ENCODE assay signal across 17 cellular contexts in genomic region chr1:63836374-63836773, GRCh38.
A peak's percentile ranks its signal among the peaks of the same experiment; 100 is the strongest.
DNase-seq lines count a peak whose midpoint lies in the region; ATAC-seq and TF ChIP-seq lines count a peak whose summit lies in the region.
"Had no signal": no experiment of that assay in that cellular context is flagged by ENCODE, and none has a peak within 500 bp of the region (broad histone marks: within the 10 kb centered on the region; RNA-seq: fewer than 3 reads in every experiment).

No MANE protein-coding gene starts in this region.

- H3K9me3 ChIP-seq in OCI-LY7 (ENCODE audit: low read length) (no peaks in the 10 kb centered on the region), iPS-20b (ENCODE audit: insufficient read depth, low read depth, low read length) (no peaks in the 10 kb centered on the region), prostate gland (no peaks in the 10 kb centered on the region)
- H3K9me3 ChIP-seq: MG63, SK-N-SH had no signal

- H3K4me3 ChIP-seq in GM23338 (no peak overlapping the region), OCI-LY7 (ENCODE audit: low read depth, low read length, poor library complexity, severe bottlenecking) (no peak overlapping the region), iPS-20b (ENCODE audit: low read length) (peak overlapping the region; percentile 20; the same call in 1 of the 2 replicates), prostate gland (no peak overlapping the region)
- H3K4me3 ChIP-seq: BLaER1 treated with 17β-estradiol and CSF1 and Interleukin-3, amounts not matched to agents 10 nM and 100 nM; MG63 had no signal

- no peak for TF ChIP-seq CTCF in GM23338 (conservative IDR thresholded peaks at IDR 0.05; ENCODE audit: low read depth in 2 of 2)
- TF ChIP-seq CTCF in OCI-LY7 (conservative IDR thresholded peaks at IDR 0.05; ENCODE audit: low read length), result no peak
- TF ChIP-seq CTCF in type B pancreatic cell (conservative IDR thresholded peaks at IDR 0.05), result no peak
- no peak for TF ChIP-seq CTCF in prostate gland (IDR thresholded peaks at IDR 0.05)

- no TSS peak for BruUV-seq in OCI-LY7 (replicated peaks; lab: Mats Ljungman, UMichigan)

- H3K36me3 ChIP-seq in GM23338 (ENCODE audit: insufficient read depth) (no peaks in the 10 kb centered on the region), OCI-LY7 (ENCODE audit: insufficient read depth, low read length) (no peaks in the 10 kb centered on the region), iPS-20b (ENCODE audit: insufficient read depth, low read depth, low read length) (no peaks in the 10 kb centered on the region), prostate gland (no peaks in the 10 kb centered on the region)
- H3K36me3 ChIP-seq: BLaER1 treated with 17β-estradiol and CSF1 and Interleukin-3, amounts not matched to agents 10 nM and 100 nM; MG63 had no signal

- H3K4me1 ChIP-seq in GM23338 (ENCODE audit: insufficient read depth), result peaks cover 82% of the 10 kb centered on the region
- H3K4me1 ChIP-seq in OCI-LY7 (ENCODE audit: insufficient read depth, low read length, poor library complexity, severe bottlenecking), result peaks cover 44% of the 10 kb centered on the region
- peaks cover 60% of the 10 kb centered on the region for H3K4me1 ChIP-seq in iPS-20b (ENCODE audit: insufficient read depth, low read length)
- no peaks in the 10 kb centered on the region for H3K4me1 ChIP-seq in prostate gland (replicated peaks)

- ATAC-seq in GM23338, result no peak

- H3K4me1 Mint-ChIP-seq in GM23338 (peaks cover 76% of the 10 kb centered on the region), type B pancreatic cell (ENCODE audit: unreplicated experiment) (peaks cover 55% of the 10 kb centered on the region)

- H3K4me3 Mint-ChIP-seq in GM23338 (no peak overlapping the region), type B pancreatic cell (peak overlapping the region; percentile 3)
- H3K4me3 Mint-ChIP-seq: CD4-positive, alpha-beta T cell had no signal

- H4K20me1 ChIP-seq in GM23338 (replicated peaks; ENCODE audit: insufficient read depth) (peaks cover 45% of the 10 kb centered on the region), OCI-LY7 (ENCODE audit: insufficient read depth, low read length) (no peaks in the 10 kb centered on the region)
- H4K20me1 ChIP-seq: BLaER1 treated with 17β-estradiol and CSF1 and Interleukin-3, amounts not matched to agents 10 nM and 100 nM had no signal

- 85% methylated on average over 1 of the region's 1 CpG for WGBS in prostate gland

- CTCF ChIA-PET in OCI-LY7 (lab: Charles Lee; ENCODE audit: unreplicated experiment), result interaction anchor here (1.1 kb wide), 1 partner anchor 15 kb away, joined by 3 read pairs; no protein-coding TSS in a partner anchor

- H3K27me3 ChIP-seq in GM23338 (ENCODE audit: insufficient read depth) (no peaks in the 10 kb centered on the region), iPS-20b (ENCODE audit: insufficient read depth, low read length) (no peaks in the 10 kb centered on the region), prostate gland (replicated peaks; ENCODE audit: insufficient read depth) (no peaks in the 10 kb centered on the region)
- H3K27me3 ChIP-seq: BLaER1 treated with 17β-estradiol and CSF1 and Interleukin-3, amounts not matched to agents 10 nM and 100 nM; MG63 had no signal

- no peaks in the 10 kb centered on the region for H3F3A ChIP-seq in GM23338 (replicated peaks; ENCODE audit: low read depth)

- DNase-seq in GM23338 (ENCODE audit: low spot score), result no peak
- DNase-seq in OCI-LY7 (ENCODE audit: low spot score), result no peak
- DNase-seq in type B pancreatic cell (ENCODE audit: extremely low spot score, unreplicated experiment), result no peak
- no peak for DNase-seq in germinal center (ENCODE audit: low spot score)
- no peak for DNase-seq in prostate gland (ENCODE audit: low spot score)
- no peak for DNase-seq in KBM-7
- DNase-seq: CD4-positive, alpha-beta T cell; H7; KG1; MG63; NCI-H2029; NCI-H510A; OCI-M1; SK-N-SH; SW 1271 had no signal

- H3K9ac ChIP-seq in iPS-20b (ENCODE audit: low read depth, low read length), result no peak overlapping the region
- H3K9ac ChIP-seq: BLaER1 treated with 17β-estradiol and CSF1 and Interleukin-3, amounts not matched to agents 10 nM and 100 nM; SK-N-SH had no signal

- peak overlapping the region; percentile 3; the same call in 1 of the 2 replicates for H3K27ac Mint-ChIP-seq in GM23338
- no peak overlapping the region for H3K27ac Mint-ChIP-seq in type B pancreatic cell
- H3K27ac Mint-ChIP-seq: CD4-positive, alpha-beta T cell had no signal

- no peak for TF ChIP-seq POLR2A in prostate gland (IDR thresholded peaks at IDR 0.05)

- H3K9me3 Mint-ChIP-seq in GM23338 (no peaks in the 10 kb centered on the region), type B pancreatic cell (no peaks in the 10 kb centered on the region)
- H3K9me3 Mint-ChIP-seq: CD4-positive, alpha-beta T cell had no signal

- H3K79me2 ChIP-seq in GM23338 (replicated peaks; ENCODE audit: insufficient read depth) (peaks cover 99% of the 10 kb centered on the region), OCI-LY7 (ENCODE audit: insufficient read depth, low read depth, low read length) (no peaks in the 10 kb centered on the region)

- H3K27ac ChIP-seq in GM23338 (ENCODE audit: low read depth) (no peak overlapping the region), OCI-LY7 (ENCODE audit: low read depth, low read length, poor library complexity, severe bottlenecking) (no peak overlapping the region), iPS-20b (ENCODE audit: low read length) (no peak overlapping the region), prostate gland (no peak overlapping the region)
- H3K27ac ChIP-seq: BLaER1 treated with 17β-estradiol and CSF1 and Interleukin-3, amounts not matched to agents 10 nM and 100 nM had no signal

- POLR2A ChIA-PET in OCI-LY7 (lab: Charles Lee), result interaction anchor here (1.8 to 4.2 kb wide), 2 partner anchors 8 kb away, joined by 7 to 19 read pairs; no protein-coding TSS in a partner anchor

- H3K27me3 Mint-ChIP-seq in GM23338 (ENCODE audit: insufficient read depth, low read depth, poor library complexity) (peaks cover 2% of the 10 kb centered on the region), type B pancreatic cell (no peaks in the 10 kb centered on the region)
- H3K27me3 Mint-ChIP-seq: CD4-positive, alpha-beta T cell had no signal

- H3K9me2 ChIP-seq in GM23338 (ENCODE audit: insufficient read depth), result no peaks in the 10 kb centered on the region
- no peaks in the 10 kb centered on the region for H3K9me2 ChIP-seq in OCI-LY7 (ENCODE audit: insufficient read depth, low read length)
- H3K9me2 ChIP-seq: SK-N-SH had no signal

- H3K4me2 ChIP-seq in GM23338 (peak overlapping the region; percentile 53), OCI-LY7 (ENCODE audit: low read length) (peak overlapping the region; percentile 29)
- H3K4me2 ChIP-seq: BLaER1 treated with 17β-estradiol and CSF1 and Interleukin-3, amounts not matched to agents 10 nM and 100 nM; SK-N-SH had no signal

- in situ Hi-C loops in KBM-7 (cut with MboI; ENCODE audit: low pct_unique_long_range_greater_than_20kb, low sequenced_read_pairs), result no loop called here

- H3K36me3 Mint-ChIP-seq in GM23338 (ENCODE audit: low read depth) (peaks cover 2% of the 10 kb centered on the region; the same call in 2 of the 3 replicates), type B pancreatic cell (no peaks in the 10 kb centered on the region)

- intact Hi-C loops in OCI-LY7 (cut with micrococcal nuclease; ENCODE audit: unreplicated experiment), result no loop called here
- intact Hi-C loops in prostate gland (cut with DNase I), result no loop called here

- H2AFZ ChIP-seq in GM23338 (no peak overlapping the region), OCI-LY7 (ENCODE audit: low read length) (peak overlapping the region; percentile 72; the same call in 1 of the 2 replicates)

TF ChIP-seq in GM23338, 12 proteins besides CTCF, POLR2A, EP300 and RAD21 (continues in another document):
- TF ChIP-seq NANOG (IDR thresholded peaks at IDR 0.05; ENCODE audit: borderline replicate concordance) (no peak), EZH2 (IDR thresholded peaks at IDR 0.05; ENCODE audit: low read depth, unreplicated experiment) (no peak)
